7 cellular contexts compared by ENCODE assay signal in the genomic region with DNA sequence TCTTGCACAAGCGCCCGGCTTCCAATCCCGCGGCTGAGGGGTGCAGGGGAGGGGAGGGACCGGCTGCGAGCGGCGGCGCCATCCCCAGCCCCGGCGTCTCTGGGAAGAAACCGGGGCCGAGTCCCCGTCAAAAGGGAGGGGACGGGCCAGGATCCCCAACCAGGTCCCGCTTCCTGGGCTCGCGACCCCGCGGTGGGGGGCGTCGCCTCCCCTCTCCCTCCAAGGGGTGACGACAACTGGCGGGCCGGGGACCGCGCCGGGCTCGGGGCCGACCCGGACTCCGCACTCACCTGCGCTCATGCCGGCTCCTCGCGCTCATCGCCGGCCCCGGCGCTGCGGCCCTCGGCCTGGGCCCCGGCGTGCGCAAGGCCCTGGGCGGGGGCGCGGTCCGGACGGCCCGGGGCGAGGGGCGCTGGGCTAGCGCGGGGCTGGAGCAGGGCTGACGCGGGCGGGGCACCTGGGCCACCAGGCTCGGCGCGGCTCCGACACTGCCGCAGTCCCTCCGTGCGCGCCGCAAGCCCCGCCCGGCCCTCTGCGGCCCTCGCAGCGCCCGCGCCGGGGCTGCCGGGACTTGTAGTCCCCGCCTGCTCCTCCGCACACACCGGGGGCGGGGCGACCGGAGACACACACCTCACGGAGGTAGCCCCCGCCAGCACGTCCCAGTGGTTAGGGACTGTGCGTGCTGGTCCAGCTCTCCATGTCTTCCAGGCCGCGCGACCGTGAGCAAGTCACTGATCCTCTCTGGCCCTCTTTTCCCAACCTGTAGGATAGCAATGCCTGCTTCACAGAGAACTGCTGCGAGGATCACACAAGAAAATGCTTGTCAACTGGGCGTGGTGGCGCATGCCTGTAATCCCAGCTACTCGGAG. TPM values are rescaled to one million over a fixed set of nuclear protein-coding genes. Genes with fewer than 3 reads are reported as not detected.
DNase-seq lines count a peak whose midpoint lies in the region; ATAC-seq, FAIRE-seq and TF ChIP-seq lines count a peak whose summit lies in the region.

A gene with protein sequence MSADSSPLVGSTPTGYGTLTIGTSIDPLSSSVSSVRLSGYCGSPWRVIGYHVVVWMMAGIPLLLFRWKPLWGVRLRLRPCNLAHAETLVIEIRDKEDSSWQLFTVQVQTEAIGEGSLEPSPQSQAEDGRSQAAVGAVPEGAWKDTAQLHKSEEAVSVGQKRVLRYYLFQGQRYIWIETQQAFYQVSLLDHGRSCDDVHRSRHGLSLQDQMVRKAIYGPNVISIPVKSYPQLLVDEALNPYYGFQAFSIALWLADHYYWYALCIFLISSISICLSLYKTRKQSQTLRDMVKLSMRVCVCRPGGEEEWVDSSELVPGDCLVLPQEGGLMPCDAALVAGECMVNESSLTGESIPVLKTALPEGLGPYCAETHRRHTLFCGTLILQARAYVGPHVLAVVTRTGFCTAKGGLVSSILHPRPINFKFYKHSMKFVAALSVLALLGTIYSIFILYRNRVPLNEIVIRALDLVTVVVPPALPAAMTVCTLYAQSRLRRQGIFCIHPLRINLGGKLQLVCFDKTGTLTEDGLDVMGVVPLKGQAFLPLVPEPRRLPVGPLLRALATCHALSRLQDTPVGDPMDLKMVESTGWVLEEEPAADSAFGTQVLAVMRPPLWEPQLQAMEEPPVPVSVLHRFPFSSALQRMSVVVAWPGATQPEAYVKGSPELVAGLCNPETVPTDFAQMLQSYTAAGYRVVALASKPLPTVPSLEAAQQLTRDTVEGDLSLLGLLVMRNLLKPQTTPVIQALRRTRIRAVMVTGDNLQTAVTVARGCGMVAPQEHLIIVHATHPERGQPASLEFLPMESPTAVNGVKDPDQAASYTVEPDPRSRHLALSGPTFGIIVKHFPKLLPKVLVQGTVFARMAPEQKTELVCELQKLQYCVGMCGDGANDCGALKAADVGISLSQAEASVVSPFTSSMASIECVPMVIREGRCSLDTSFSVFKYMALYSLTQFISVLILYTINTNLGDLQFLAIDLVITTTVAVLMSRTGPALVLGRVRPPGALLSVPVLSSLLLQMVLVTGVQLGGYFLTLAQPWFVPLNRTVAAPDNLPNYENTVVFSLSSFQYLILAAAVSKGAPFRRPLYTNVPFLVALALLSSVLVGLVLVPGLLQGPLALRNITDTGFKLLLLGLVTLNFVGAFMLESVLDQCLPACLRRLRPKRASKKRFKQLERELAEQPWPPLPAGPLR (minus strand): TSS at position 490 of the 869 bp plus-strand sequence. CDS start 190 bp downstream, at position 300.

- no peaks in the 10 kb centered on the region for H3K9me3 ChIP-seq in mammary epithelial cell (replicated peaks; ENCODE audit: insufficient read depth, low read length)
- H3K9me3 ChIP-seq in small intestine (ENCODE audit: control insufficient read depth, low read depth) = no peaks in the 10 kb centered on the region

- H3K4me3 ChIP-seq in WI38 (ENCODE audit: low read depth, low read length) (peak within 1 kb of the TSS; percentile 73), mammary epithelial cell (replicated peaks in 1 of 3; ENCODE audit: insufficient read depth in 1 of 3, low read depth in 2 of 3, low read length in 3 of 3) (peak within 1 kb of the TSS; percentile 61 to 82 (median 81)), small intestine (ENCODE audit: low read depth in 1 of 2, low read length in 2 of 2) (peak within 1 kb of the TSS; percentile 79 to 89)

- H2AFZ ChIP-seq in mammary epithelial cell (ENCODE audit: low read depth, low read length) = peak within 1 kb of the TSS; percentile 81

- ATAC-seq in GM18519 (IDR thresholded peaks at IDR 0.05; ENCODE audit: low FRiP score, unreplicated experiment) = peak; percentile 85
- peak; percentile 83 for ATAC-seq in HG02973 (IDR thresholded peaks at IDR 0.05; ENCODE audit: unreplicated experiment)

- H3K9ac ChIP-seq in mammary epithelial cell (ENCODE audit: insufficient read depth, low read length) = peak within 1 kb of the TSS; percentile 5

- in situ Hi-C loops in mammary epithelial cell (cut with MboI; ENCODE audit: low sequenced_read_pairs in 2 of 2) = no loop called here

- BruUV-seq in mammary epithelial cell (replicated peaks; lab: Mats Ljungman, UMichigan) = no TSS peak

- H3K36me3 ChIP-seq in mammary epithelial cell (ENCODE audit: insufficient read depth, low read length) = no peaks in the 10 kb centered on the region
- H3K36me3 ChIP-seq in small intestine (ENCODE audit: control insufficient read depth in 2 of 2, insufficient read depth in 2 of 2, low read length in 2 of 2) = no peaks in the 10 kb centered on the region

- H3K27ac ChIP-seq in mammary epithelial cell (ENCODE audit: insufficient read depth, low read depth, low read length) (no peak within 1 kb of the TSS), small intestine (ENCODE audit: low read depth in 1 of 2, low read length in 1 of 2) (peak within 1 kb of the TSS in 1 of 2 donors; percentile 32)

- H3K79me2 ChIP-seq in mammary epithelial cell (ENCODE audit: insufficient read depth, low read length) = peaks cover 38% of the 10 kb centered on the region

- H3K27me3 ChIP-seq in mammary epithelial cell (ENCODE audit: insufficient read depth, low read length) = no peaks in the 10 kb centered on the region
- H3K27me3 ChIP-seq in small intestine (ENCODE audit: control insufficient read depth in 2 of 2, insufficient read depth in 2 of 2, low read length in 2 of 2) = no peaks in the 10 kb centered on the region

- no peak for FAIRE-seq in small intestine (lab: Jason Lieb, UNC)

- intact Hi-C loops in mammary epithelial cell (cut with micrococcal nuclease) = loop anchor here (2.0 to 10.0 kb wide), 2 partner anchors 27 to 47 kb away; no protein-coding TSS in a partner anchor

- DNase-seq in NCI-H2107 (lab: John Stamatoyannopoulos, UW) (peak; percentile 81), mammary epithelial cell (peak; percentile 81), iPS-NIHi11 (ENCODE audit: low spot score) (peak; percentile 95), small intestine (peak; percentile 88)

- CTCF ChIA-PET in mammary epithelial cell (lab: Charles Lee; ENCODE audit: low non-redundant PET) = no interaction called here

- no CpG with 5 or more reads among the region's 94 CpGs for WGBS in mammary epithelial cell (ENCODE audit: low coverage, missing lambda C conversion rate)
- WGBS in small intestine, 3 donors = 1% methylated on average over 33 to 94 of the region's 94 CpGs

- H3K4me2 ChIP-seq in mammary epithelial cell (ENCODE audit: insufficient read depth, low read depth, low read length) = peak within 1 kb of the TSS; percentile 86

- no peaks in the 10 kb centered on the region for H4K20me1 ChIP-seq in mammary epithelial cell (ENCODE audit: insufficient read depth, low read length)

- H3K4me1 ChIP-seq in mammary epithelial cell (ENCODE audit: insufficient read depth, low read length) (peaks cover 43% of the 10 kb centered on the region), small intestine (ENCODE audit: control insufficient read depth in 2 of 2, insufficient read depth in 1 of 2, low read depth in 1 of 2, low read length in 1 of 2) (no peaks in the 10 kb centered on the region)

- dilution Hi-C loops in mammary epithelial cell (cut with HindIII; ENCODE audit: low sequenced_read_pairs) = loop anchor here (5.0 to 10.0 kb wide), 3 partner anchors 73 to 104 kb away; no protein-coding TSS in a partner anchor

- no peak for TF ChIP-seq CTCF in WI38 (IDR thresholded peaks at IDR 0.05; ENCODE audit: low read depth, low read length)
- TF ChIP-seq CTCF in mammary epithelial cell (conservative IDR thresholded peaks at IDR 0.05 in 1 of 2, IDR thresholded peaks at IDR 0.05 in 1 of 2; ENCODE audit: extremely low read depth in 1 of 2, insufficient read depth in 1 of 2, low read depth in 1 of 2, low read length in 2 of 2) = no peak

RNA-seq across cellular contexts. Expression of the gene that starts here (rescaled TPM):
- total RNA-seq in mammary epithelial cell = 100 to 1,000 TPM in 1 of 2 donors, 10 to 100 TPM in 1; 97.1 to 180 TPM
- polyA plus RNA-seq in mammary epithelial cell = 80.2 TPM
- 162 TPM for polyA minus RNA-seq in mammary epithelial cell
- 10 to 100 TPM; 14.6 to 33.7 (median 16.1) TPM for polyA plus RNA-seq in small intestine
